Comparison of ENCODE assay signal across 10 cellular contexts in genomic region chr5:95927927-95928723, GRCh38. TPM values are rescaled to one million over a fixed set of nuclear protein-coding genes. Genes with fewer than 3 reads are reported as not detected.
A peak's percentile ranks its signal among the peaks of the same experiment; 100 is the strongest.
DNase-seq lines count a peak whose midpoint lies in the region; ATAC-seq and TF ChIP-seq lines count a peak whose summit lies in the region.
"Had no signal": no experiment of that assay in that cellular context is flagged by ENCODE, and none has a peak within 500 bp of the region (broad histone marks: within the 10 kb centered on the region; RNA-seq: fewer than 3 reads in every experiment).

No MANE protein-coding gene starts in this region.

- TF ChIP-seq POLR2A in sigmoid colon (IDR thresholded peaks at IDR 0.05), result no peak

- H3K36me3 Mint-ChIP-seq in activated T-cell treated with anti-CD3 and anti-CD28 coated beads, Interleukin-2, amount 50 U/mL, for 24 hours (ENCODE audit: low read depth), result peaks cover 66% of the 10 kb centered on the region
- no peaks in the 10 kb centered on the region for H3K36me3 Mint-ChIP-seq in stimulated activated memory B cell treated with anti-CD40 and anti-IgM and Interleukin-4, amounts not matched to agents 10 μg/mL and 1 μg/mL and 100 μg/mL, for 72 hours

- H3K4me2 ChIP-seq in MM.1S (ENCODE audit: low read depth, low read length), result peak overlapping the region; percentile 67

- H3K27me3 ChIP-seq in MM.1S (replicated peaks; ENCODE audit: insufficient read depth, low read length) (no peaks in the 10 kb centered on the region), sigmoid colon (no peaks in the 10 kb centered on the region)
- H3K27me3 ChIP-seq: ascending aorta had no signal

- 73 to 84% methylated on average over 6 of the region's 6 CpGs for whole genome bisulfite sequencing in sigmoid colon, 2 donors

- no peaks in the 10 kb centered on the region for H3K27me3 Mint-ChIP-seq in activated T-cell treated with anti-CD3 and anti-CD28 coated beads, Interleukin-2, amount 50 U/mL, for 24 hours
- no peaks in the 10 kb centered on the region for H3K27me3 Mint-ChIP-seq in stimulated activated memory B cell treated with anti-CD40 and anti-IgM and Interleukin-4, amounts not matched to agents 10 μg/mL and 1 μg/mL and 100 μg/mL, for 72 hours

- H3K9me3 ChIP-seq in MM.1S (replicated peaks; ENCODE audit: insufficient read depth, low read length) (no peaks in the 10 kb centered on the region), sigmoid colon (no peaks in the 10 kb centered on the region)
- H3K9me3 ChIP-seq: ascending aorta had no signal

- H3K9me3 Mint-ChIP-seq in activated T-cell treated with anti-CD3 and anti-CD28 coated beads, Interleukin-2, amount 50 U/mL, for 24 hours, result no peaks in the 10 kb centered on the region
- no peaks in the 10 kb centered on the region for H3K9me3 Mint-ChIP-seq in stimulated activated memory B cell treated with anti-CD40 and anti-IgM and Interleukin-4, amounts not matched to agents 10 μg/mL and 1 μg/mL and 100 μg/mL, for 72 hours

- H3K9ac ChIP-seq in MM.1S (ENCODE audit: low read length), result peak overlapping the region; percentile 14; the same call in 1 of the 2 replicates

- H3K27ac ChIP-seq in MM.1S (ENCODE audit: low read length) (peak overlapping the region; percentile 68; the same call in 1 of the 2 replicates), sigmoid colon (no peak overlapping the region)
- H3K27ac ChIP-seq: ascending aorta had no signal

- H3K9me2 ChIP-seq in MM.1S (replicated peaks; ENCODE audit: insufficient read depth, low read length), result no peaks in the 10 kb centered on the region

- peaks cover 46% of the 10 kb centered on the region for H3K4me1 Mint-ChIP-seq in activated T-cell treated with anti-CD3 and anti-CD28 coated beads, Interleukin-2, amount 50 U/mL, for 24 hours (ENCODE audit: low read depth)
- H3K4me1 Mint-ChIP-seq in stimulated activated memory B cell treated with anti-CD40 and anti-IgM and Interleukin-4, amounts not matched to agents 10 μg/mL and 1 μg/mL and 100 μg/mL, for 72 hours, result peaks cover 48% of the 10 kb centered on the region

- TF ChIP-seq CTCF in MM.1S (IDR thresholded peaks at IDR 0.05; ENCODE audit: low read length), result no peak
- no peak for TF ChIP-seq CTCF in sigmoid colon (IDR thresholded peaks at IDR 0.05)

- no peak overlapping the region for H3K4me3 Mint-ChIP-seq in activated T-cell treated with anti-CD3 and anti-CD28 coated beads, Interleukin-2, amount 50 U/mL, for 24 hours
- peak overlapping the region; percentile 6 for H3K4me3 Mint-ChIP-seq in stimulated activated memory B cell treated with anti-CD40 and anti-IgM and Interleukin-4, amounts not matched to agents 10 μg/mL and 1 μg/mL and 100 μg/mL, for 72 hours

- TF ChIP-seq EP300 in sigmoid colon (IDR thresholded peaks at IDR 0.05), result no peak

- H3K79me2 ChIP-seq in MM.1S (ENCODE audit: low read length), result peaks cover 52% of the 10 kb centered on the region

- peaks cover 74% of the 10 kb centered on the region for H3K4me1 ChIP-seq in MM.1S (ENCODE audit: low read length)
- H3K4me1 ChIP-seq in sigmoid colon, result no peaks in the 10 kb centered on the region

- peaks cover 56% of the 10 kb centered on the region for H3F3A ChIP-seq in MM.1S (ENCODE audit: insufficient read depth, low read length)

- intact Hi-C loops in sigmoid colon (cut with DNase I), result no loop called here

- no peaks in the 10 kb centered on the region for H4K20me1 ChIP-seq in MM.1S (ENCODE audit: insufficient read depth, low read length)

- DNase-seq in activated T-cell treated with anti-CD3 and anti-CD28 coated beads, Interleukin-2, amount 50 U/mL, for 24 hours, result no peak
- DNase-seq in activated T-cell treated with anti-CD3 and anti-CD28 coated beads, Interleukin-2, amount 50 U/mL, for 1 hour, result no peak
- peak; percentile 35 for DNase-seq in MM.1S
- no peak for DNase-seq in sigmoid colon
- no peak for DNase-seq in amniotic stem cell (lab: John Stamatoyannopoulos, UW)
- DNase-seq in NCI-H510A treated with DMSO at 0.1 percent for 48 hours (lab: John Stamatoyannopoulos, UW), result no peak
- DNase-seq: SHP77 treated with DMSO at 0.1 percent for 48 hours had no signal

- no peaks in the 10 kb centered on the region for H3K36me3 ChIP-seq in MM.1S (replicated peaks; ENCODE audit: insufficient read depth, low read length)
- no peaks in the 10 kb centered on the region for H3K36me3 ChIP-seq in sigmoid colon
- H3K36me3 ChIP-seq: ascending aorta had no signal

- peak overlapping the region; percentile 90 for H3K27ac Mint-ChIP-seq in activated T-cell treated with anti-CD3 and anti-CD28 coated beads, Interleukin-2, amount 50 U/mL, for 24 hours
- H3K27ac Mint-ChIP-seq in stimulated activated memory B cell treated with anti-CD40 and anti-IgM and Interleukin-4, amounts not matched to agents 10 μg/mL and 1 μg/mL and 100 μg/mL, for 72 hours, result peak overlapping the region; percentile 63

- ATAC-seq in HG02588 (IDR thresholded peaks at IDR 0.05; ENCODE audit: unreplicated experiment), result peak; percentile 44
- ATAC-seq in stimulated activated memory B cell treated with anti-CD40 and anti-IgM and Interleukin-4, amounts not matched to agents 10 μg/mL and 1 μg/mL and 100 μg/mL, for 72 hours, result peak; percentile 85

- H2AFZ ChIP-seq in MM.1S (ENCODE audit: low read length), result no peak overlapping the region

- H3K4me3 ChIP-seq in MM.1S (ENCODE audit: low read length), result 0 out of 2 replicates have a peak overlapping the region, but pooled peaks have one; percentile 11
- H3K4me3 ChIP-seq in sigmoid colon, result no peak overlapping the region
- H3K4me3 ChIP-seq: ascending aorta had no signal

RNA-seq across cellular contexts. Expression of gene ELL2, which starts 33.5 kb away (rescaled TPM):
- 10 to 100 TPM; 26.6 to 35.3 (median 29.8) TPM for total RNA-seq in sigmoid colon
- polyA plus RNA-seq in sigmoid colon, result 10 to 100 TPM in 2 of 3 donors, 1 to 10 TPM in 1; 6.7 to 17.8 (median 10.2) TPM
